Comparison of ENCODE assay signal across 15 cellular contexts in genomic region chr14:71011479-71011878, GRCh38.
A peak's percentile ranks its signal among the peaks of the same experiment; 100 is the strongest.
DNase-seq lines count a peak whose midpoint lies in the region; FAIRE-seq and TF ChIP-seq lines count a peak whose summit lies in the region.
"Had no signal": no experiment of that assay in that cellular context is flagged by ENCODE, and none has a peak within 500 bp of the region (broad histone marks: within the 10 kb centered on the region; RNA-seq: fewer than 3 reads in every experiment).

No MANE protein-coding gene starts in this region.

- no peaks in the 10 kb centered on the region for H4K20me1 ChIP-seq in H9 (ENCODE audit: control insufficient read depth, insufficient read depth, insufficient read length)

- H2AFZ ChIP-seq in H9 (ENCODE audit: low read length), result no peak overlapping the region

- H3K9me3 Mint-ChIP-seq in H9, result no peaks in the 10 kb centered on the region
- H3K9me3 Mint-ChIP-seq: stimulated activated naive CD8-positive, alpha-beta T cell treated with anti-CD3 and anti-CD28 coated beads, Interleukin-15, amount 100 ng/mL, for 72 hours had no signal

- H2BK20ac ChIP-seq in H9 (ENCODE audit: low read depth, low read length, poor library complexity, severe bottlenecking), result no peak overlapping the region

- TF ChIP-seq CTCF in AG10803 (conservative IDR thresholded peaks at IDR 0.05; ENCODE audit: low read length), result peak; percentile 20; the same call in 1 of the 2 replicates
- TF ChIP-seq CTCF in H9 (conservative IDR thresholded peaks at IDR 0.05), result peak; percentile 48
- TF ChIP-seq CTCF in adrenal gland (IDR thresholded peaks at IDR 0.05), result peak in 4 of 6 experiments; percentile 14 to 40 (median 30)
- no peak for TF ChIP-seq CTCF in kidney (IDR thresholded peaks at IDR 0.05; ENCODE audit: borderline replicate concordance, extremely low read depth, insufficient read depth)

- no peak overlapping the region for H3K23ac ChIP-seq in H9 (ENCODE audit: insufficient read length, low read depth, low read length)

- no peak overlapping the region for H3K18ac ChIP-seq in H9 (ENCODE audit: insufficient read length, low read depth, low read length)

- no peak overlapping the region for H3K4me3 Mint-ChIP-seq in H9
- H3K4me3 Mint-ChIP-seq: stimulated activated naive CD8-positive, alpha-beta T cell treated with anti-CD3 and anti-CD28 coated beads, Interleukin-15, amount 100 ng/mL, for 72 hours had no signal

- no peak overlapping the region for H3K14ac ChIP-seq in H9 (ENCODE audit: insufficient read depth, low read length)

- intact Hi-C loops in adrenal gland (cut with DNase I) (no loop called here), kidney (cut with DNase I) (no loop called here)

- no CpG with 5 or more reads among the region's 1 CpG for WGBS in H9 (ENCODE audit: extremely low coverage, insufficient read length, low lambda C conversion rate)
- WGBS in adrenal gland, 4 donors, result 54 to 78% (median 61%) methylated on average over 1 of the region's 1 CpG

- H3K4me1 Mint-ChIP-seq in H9, result no peaks in the 10 kb centered on the region

- peak; percentile 72 for FAIRE-seq in kidney (lab: Jason Lieb, UNC)

- no peak overlapping the region for H3K4ac ChIP-seq in H9 (ENCODE audit: low read depth, low read length)

- H4K5ac ChIP-seq in H9 (ENCODE audit: insufficient read length, low read depth, low read length), result no peak overlapping the region

- no peak overlapping the region for H2BK5ac ChIP-seq in H9 (ENCODE audit: insufficient read length, low read length)

- H3K4me3 ChIP-seq in AG10803 (ENCODE audit: low read length) (no peak overlapping the region), adrenal gland (no peak overlapping the region), kidney (ENCODE audit: low read length in 2 of 2) (no peak overlapping the region)
- H3K4me3 ChIP-seq: SJCRH30 had no signal

- DNase-seq in AG10803 (ENCODE audit: low read depth), result no peak
- DNase-seq in H9, result no peak
- DNase-seq in adrenal gland, result no peak
- no peak for DNase-seq in kidney
- DNase-seq in stimulated activated CD4-positive, alpha-beta T cell treated with anti-CD3 and anti-CD28 coated beads, Interleukin-4, amount 100 ng/mL, for 24 hours, result no peak
- no peak for DNase-seq in anterior cingulate cortex (lab: John Stamatoyannopoulos, UW)
- no peak for DNase-seq in activated naive CD4-positive, alpha-beta T cell treated with Interleukin-2 at 50 U/mL for 16 hours
- no peak for DNase-seq in NCI-H510A (lab: John Stamatoyannopoulos, UW)
- DNase-seq: activated CD4-positive, CD25-positive, alpha-beta regulatory T cell; activated T-cell treated with anti-CD3 and anti-CD28 coated beads, Interleukin-2, amount 50 U/mL, for 1 hour; caudate nucleus; NCI-H1105 treated with DMSO at 0.1 percent for 48 hours; NCI-H526 treated with DMSO at 0.1 percent for 48 hours; SJCRH30; stimulated activated naive CD8-positive, alpha-beta T cell treated with anti-CD3 and anti-CD28 coated beads, Interleukin-15, amount 100 ng/mL, for 72 hours had no signal

- H3K4me1 ChIP-seq in H9 (ENCODE audit: insufficient read depth, low read length), result no peaks in the 10 kb centered on the region
- peaks cover 0 to 28% of the 10 kb centered on the region in 2 donors for H3K4me1 ChIP-seq in adrenal gland (replicated peaks in 1 of 2)
- H3K4me1 ChIP-seq in kidney (ENCODE audit: control insufficient read depth in 1 of 2, insufficient read depth in 1 of 2, low read depth in 1 of 2, low read length in 2 of 2), result no peaks in the 10 kb centered on the region

- no peak overlapping the region for H3K9ac ChIP-seq in H9 (ENCODE audit: extremely low read depth, insufficient read length, low read length)
- no peak overlapping the region for H3K9ac ChIP-seq in kidney (ENCODE audit: low read length in 2 of 2)

- H2BK120ac ChIP-seq in H9 (ENCODE audit: low read depth, low read length, poor library complexity, severe bottlenecking), result no peak overlapping the region

- TF ChIP-seq POLR2A in adrenal gland (IDR thresholded peaks at IDR 0.05), result no peak

- peaks cover 0 to 10% of the 10 kb centered on the region in 2 donors for H3K36me3 ChIP-seq in adrenal gland (replicated peaks in 1 of 2)
- no peaks in the 10 kb centered on the region for H3K36me3 ChIP-seq in kidney (ENCODE audit: control insufficient read depth in 1 of 2, insufficient read depth in 2 of 2, low read length in 2 of 2)

- H4K8ac ChIP-seq in H9 (replicated peaks; ENCODE audit: insufficient read length, low read depth, low read length), result no peak overlapping the region

- H3K27ac ChIP-seq in H9 (ENCODE audit: insufficient read length, low read depth, low read length), result no peak overlapping the region
- no peak overlapping the region for H3K27ac ChIP-seq in adrenal gland
- H3K27ac ChIP-seq in kidney (ENCODE audit: low read depth in 2 of 2, low read length in 2 of 2), result no peak overlapping the region
- H3K27ac ChIP-seq: SJCRH30 had no signal

- H3K56ac ChIP-seq in H9 (ENCODE audit: insufficient read length, low read depth, low read length), result no peak overlapping the region

- no peaks in the 10 kb centered on the region for H3K79me2 ChIP-seq in H9 (ENCODE audit: insufficient read depth, low read length)

- H3K36me3 Mint-ChIP-seq in H9 (ENCODE audit: insufficient read depth in 1 of 3, low read depth in 3 of 3), result peaks cover 4 to 19% (median 15%) of the 10 kb centered on the region in 3 experiments; a peak in 5 of 7 replicates

- no peaks in the 10 kb centered on the region for H3K23me2 ChIP-seq in H9 (ENCODE audit: insufficient read length, low read depth, low read length, poor library complexity, severe bottlenecking)

- no peaks in the 10 kb centered on the region for H3K27me3 ChIP-seq in H9 (ENCODE audit: insufficient read depth, low read length)
- H3K27me3 ChIP-seq in adrenal gland, result no peaks in the 10 kb centered on the region
- H3K27me3 ChIP-seq: SJCRH30 had no signal

- no peaks in the 10 kb centered on the region for H3K27me3 Mint-ChIP-seq in H9 (ENCODE audit: low read depth)
- H3K27me3 Mint-ChIP-seq: stimulated activated naive CD8-positive, alpha-beta T cell treated with anti-CD3 and anti-CD28 coated beads, Interleukin-15, amount 100 ng/mL, for 72 hours had no signal

- H3K79me1 ChIP-seq in H9 (ENCODE audit: insufficient read depth, low read depth, low read length, poor library complexity, severe bottlenecking), result no peaks in the 10 kb centered on the region

- no peak overlapping the region for H2BK12ac ChIP-seq in H9 (ENCODE audit: insufficient read length, low read depth, low read length)

- H3K4me2 ChIP-seq in H9 (ENCODE audit: insufficient read depth, insufficient read length, low read length), result no peak overlapping the region

- no peak overlapping the region for H2BK15ac ChIP-seq in H9 (ENCODE audit: low read depth, low read length)

- H3K27ac Mint-ChIP-seq in H9, result no peak overlapping the region

- H2AK5ac ChIP-seq in H9 (ENCODE audit: insufficient read length, low read length), result no peak overlapping the region

- H3K9me3 ChIP-seq in H9 (ENCODE audit: control insufficient read depth, low read depth, low read length) (no peaks in the 10 kb centered on the region), adrenal gland (replicated peaks in 1 of 3) (no peaks in the 10 kb centered on the region), kidney (ENCODE audit: control insufficient read depth in 1 of 2, low read length in 2 of 2) (no peaks in the 10 kb centered on the region)
- H3K9me3 ChIP-seq: SJCRH30 had no signal

- no peak overlapping the region for H3T11ph ChIP-seq in H9 (ENCODE audit: low read length)

- no peak overlapping the region for H4K91ac ChIP-seq in H9 (ENCODE audit: insufficient read length, low read depth, low read length)
